1 cellular context compared by ENCODE assay signal in the genomic region with DNA sequence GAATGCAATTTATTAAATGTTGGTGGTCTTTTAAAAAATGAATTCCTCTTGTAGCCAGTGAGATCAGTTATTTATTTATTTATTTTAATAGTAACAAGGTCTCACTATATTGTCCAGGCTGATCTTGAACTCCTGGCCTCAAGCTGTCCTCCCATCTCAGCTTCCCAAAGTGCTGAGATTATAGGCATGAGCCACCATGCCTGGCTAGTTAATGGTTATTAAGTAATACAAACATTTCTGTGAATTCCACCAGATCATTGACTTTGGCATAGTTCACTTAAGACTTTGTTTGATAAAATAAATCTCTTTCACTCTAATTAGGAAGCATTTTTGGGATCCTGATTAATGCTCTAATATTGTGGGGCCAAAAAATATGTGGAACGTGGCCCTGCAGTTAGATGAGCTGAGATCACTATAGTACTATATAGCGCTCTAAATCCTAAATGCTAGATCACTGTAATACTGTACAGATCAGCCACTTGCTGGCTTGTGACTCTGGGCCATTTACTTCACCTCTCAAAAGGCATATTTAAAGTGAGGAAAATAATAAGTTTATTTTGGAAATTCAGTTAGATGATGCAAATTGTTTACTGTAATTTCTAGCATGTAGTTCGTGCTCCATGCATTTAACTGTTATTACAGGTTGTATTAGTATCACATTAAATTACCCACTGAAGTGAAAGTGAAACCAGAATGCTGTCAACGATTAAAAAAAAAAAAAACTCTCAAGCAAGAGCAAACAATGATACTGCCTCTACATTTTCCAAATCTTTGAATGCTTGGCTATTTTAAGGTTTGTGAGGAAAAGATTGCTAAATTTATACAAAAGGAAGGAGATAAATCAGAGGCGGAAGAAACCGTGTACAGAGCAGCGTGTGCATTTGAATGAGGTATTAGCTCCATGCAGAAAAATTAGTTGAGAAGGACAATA.
TF ChIP-seq lines count a peak whose summit lies in the region.

No MANE protein-coding gene starts in this region.

TF ChIP-seq in GM23338, 12 proteins besides CTCF, POLR2A, EP300 and RAD21 (continued from another document):
- TF ChIP-seq, protein P1, sequence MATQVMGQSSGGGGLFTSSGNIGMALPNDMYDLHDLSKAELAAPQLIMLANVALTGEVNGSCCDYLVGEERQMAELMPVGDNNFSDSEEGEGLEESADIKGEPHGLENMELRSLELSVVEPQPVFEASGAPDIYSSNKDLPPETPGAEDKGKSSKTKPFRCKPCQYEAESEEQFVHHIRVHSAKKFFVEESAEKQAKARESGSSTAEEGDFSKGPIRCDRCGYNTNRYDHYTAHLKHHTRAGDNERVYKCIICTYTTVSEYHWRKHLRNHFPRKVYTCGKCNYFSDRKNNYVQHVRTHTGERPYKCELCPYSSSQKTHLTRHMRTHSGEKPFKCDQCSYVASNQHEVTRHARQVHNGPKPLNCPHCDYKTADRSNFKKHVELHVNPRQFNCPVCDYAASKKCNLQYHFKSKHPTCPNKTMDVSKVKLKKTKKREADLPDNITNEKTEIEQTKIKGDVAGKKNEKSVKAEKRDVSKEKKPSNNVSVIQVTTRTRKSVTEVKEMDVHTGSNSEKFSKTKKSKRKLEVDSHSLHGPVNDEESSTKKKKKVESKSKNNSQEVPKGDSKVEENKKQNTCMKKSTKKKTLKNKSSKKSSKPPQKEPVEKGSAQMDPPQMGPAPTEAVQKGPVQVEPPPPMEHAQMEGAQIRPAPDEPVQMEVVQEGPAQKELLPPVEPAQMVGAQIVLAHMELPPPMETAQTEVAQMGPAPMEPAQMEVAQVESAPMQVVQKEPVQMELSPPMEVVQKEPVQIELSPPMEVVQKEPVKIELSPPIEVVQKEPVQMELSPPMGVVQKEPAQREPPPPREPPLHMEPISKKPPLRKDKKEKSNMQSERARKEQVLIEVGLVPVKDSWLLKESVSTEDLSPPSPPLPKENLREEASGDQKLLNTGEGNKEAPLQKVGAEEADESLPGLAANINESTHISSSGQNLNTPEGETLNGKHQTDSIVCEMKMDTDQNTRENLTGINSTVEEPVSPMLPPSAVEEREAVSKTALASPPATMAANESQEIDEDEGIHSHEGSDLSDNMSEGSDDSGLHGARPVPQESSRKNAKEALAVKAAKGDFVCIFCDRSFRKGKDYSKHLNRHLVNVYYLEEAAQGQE (IDR thresholded peaks at IDR 0.05; ENCODE audit: unreplicated experiment), result no peak
- TF ChIP-seq, protein P2, sequence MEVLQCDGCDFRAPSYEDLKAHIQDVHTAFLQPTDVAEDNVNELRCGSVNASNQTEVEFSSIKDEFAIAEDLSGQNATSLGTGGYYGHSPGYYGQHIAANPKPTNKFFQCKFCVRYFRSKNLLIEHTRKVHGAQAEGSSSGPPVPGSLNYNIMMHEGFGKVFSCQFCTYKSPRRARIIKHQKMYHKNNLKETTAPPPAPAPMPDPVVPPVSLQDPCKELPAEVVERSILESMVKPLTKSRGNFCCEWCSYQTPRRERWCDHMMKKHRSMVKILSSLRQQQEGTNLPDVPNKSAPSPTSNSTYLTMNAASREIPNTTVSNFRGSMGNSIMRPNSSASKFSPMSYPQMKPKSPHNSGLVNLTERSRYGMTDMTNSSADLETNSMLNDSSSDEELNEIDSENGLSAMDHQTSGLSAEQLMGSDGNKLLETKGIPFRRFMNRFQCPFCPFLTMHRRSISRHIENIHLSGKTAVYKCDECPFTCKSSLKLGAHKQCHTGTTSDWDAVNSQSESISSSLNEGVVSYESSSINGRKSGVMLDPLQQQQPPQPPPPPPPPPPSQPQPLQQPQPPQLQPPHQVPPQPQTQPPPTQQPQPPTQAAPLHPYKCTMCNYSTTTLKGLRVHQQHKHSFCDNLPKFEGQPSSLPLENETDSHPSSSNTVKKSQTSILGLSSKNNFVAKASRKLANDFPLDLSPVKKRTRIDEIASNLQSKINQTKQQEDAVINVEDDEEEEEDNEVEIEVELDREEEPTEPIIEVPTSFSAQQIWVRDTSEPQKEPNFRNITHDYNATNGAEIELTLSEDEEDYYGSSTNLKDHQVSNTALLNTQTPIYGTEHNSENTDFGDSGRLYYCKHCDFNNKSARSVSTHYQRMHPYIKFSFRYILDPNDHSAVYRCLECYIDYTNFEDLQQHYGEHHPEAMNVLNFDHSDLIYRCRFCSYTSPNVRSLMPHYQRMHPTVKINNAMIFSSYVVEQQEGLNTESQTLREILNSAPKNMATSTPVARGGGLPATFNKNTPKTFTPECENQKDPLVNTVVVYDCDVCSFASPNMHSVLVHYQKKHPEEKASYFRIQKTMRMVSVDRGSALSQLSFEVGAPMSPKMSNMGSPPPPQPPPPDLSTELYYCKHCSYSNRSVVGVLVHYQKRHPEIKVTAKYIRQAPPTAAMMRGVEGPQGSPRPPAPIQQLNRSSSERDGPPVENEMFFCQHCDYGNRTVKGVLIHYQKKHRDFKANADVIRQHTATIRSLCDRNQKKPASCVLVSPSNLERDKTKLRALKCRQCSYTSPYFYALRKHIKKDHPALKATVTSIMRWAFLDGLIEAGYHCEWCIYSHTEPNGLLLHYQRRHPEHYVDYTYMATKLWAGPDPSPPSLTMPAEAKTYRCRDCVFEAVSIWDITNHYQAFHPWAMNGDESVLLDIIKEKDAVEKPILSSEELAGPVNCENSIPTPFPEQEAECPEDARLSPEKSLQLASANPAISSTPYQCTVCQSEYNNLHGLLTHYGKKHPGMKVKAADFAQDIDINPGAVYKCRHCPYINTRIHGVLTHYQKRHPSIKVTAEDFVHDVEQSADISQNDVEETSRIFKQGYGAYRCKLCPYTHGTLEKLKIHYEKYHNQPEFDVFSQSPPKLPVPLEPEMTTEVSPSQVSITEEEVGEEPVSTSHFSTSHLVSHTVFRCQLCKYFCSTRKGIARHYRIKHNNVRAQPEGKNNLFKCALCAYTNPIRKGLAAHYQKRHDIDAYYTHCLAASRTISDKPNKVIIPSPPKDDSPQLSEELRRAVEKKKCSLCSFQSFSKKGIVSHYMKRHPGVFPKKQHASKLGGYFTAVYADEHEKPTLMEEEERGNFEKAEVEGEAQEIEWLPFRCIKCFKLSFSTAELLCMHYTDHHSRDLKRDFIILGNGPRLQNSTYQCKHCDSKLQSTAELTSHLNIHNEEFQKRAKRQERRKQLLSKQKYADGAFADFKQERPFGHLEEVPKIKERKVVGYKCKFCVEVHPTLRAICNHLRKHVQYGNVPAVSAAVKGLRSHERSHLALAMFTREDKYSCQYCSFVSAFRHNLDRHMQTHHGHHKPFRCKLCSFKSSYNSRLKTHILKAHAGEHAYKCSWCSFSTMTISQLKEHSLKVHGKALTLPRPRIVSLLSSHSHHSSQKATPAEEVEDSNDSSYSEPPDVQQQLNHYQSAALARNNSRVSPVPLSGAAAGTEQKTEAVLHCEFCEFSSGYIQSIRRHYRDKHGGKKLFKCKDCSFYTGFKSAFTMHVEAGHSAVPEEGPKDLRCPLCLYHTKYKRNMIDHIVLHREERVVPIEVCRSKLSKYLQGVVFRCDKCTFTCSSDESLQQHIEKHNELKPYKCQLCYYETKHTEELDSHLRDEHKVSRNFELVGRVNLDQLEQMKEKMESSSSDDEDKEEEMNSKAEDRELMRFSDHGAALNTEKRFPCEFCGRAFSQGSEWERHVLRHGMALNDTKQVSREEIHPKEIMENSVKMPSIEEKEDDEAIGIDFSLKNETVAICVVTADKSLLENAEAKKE (CRISPR knock-in tag; IDR thresholded peaks at IDR 0.05), result no peak
- TF ChIP-seq, protein P3, sequence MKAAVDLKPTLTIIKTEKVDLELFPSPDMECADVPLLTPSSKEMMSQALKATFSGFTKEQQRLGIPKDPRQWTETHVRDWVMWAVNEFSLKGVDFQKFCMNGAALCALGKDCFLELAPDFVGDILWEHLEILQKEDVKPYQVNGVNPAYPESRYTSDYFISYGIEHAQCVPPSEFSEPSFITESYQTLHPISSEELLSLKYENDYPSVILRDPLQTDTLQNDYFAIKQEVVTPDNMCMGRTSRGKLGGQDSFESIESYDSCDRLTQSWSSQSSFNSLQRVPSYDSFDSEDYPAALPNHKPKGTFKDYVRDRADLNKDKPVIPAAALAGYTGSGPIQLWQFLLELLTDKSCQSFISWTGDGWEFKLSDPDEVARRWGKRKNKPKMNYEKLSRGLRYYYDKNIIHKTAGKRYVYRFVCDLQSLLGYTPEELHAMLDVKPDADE (IDR thresholded peaks at IDR 0.05), result no peak
- TF ChIP-seq ZNF114 (CRISPR knock-in tag; IDR thresholded peaks at IDR 0.05), result no peak
